In the genomic region with DNA sequence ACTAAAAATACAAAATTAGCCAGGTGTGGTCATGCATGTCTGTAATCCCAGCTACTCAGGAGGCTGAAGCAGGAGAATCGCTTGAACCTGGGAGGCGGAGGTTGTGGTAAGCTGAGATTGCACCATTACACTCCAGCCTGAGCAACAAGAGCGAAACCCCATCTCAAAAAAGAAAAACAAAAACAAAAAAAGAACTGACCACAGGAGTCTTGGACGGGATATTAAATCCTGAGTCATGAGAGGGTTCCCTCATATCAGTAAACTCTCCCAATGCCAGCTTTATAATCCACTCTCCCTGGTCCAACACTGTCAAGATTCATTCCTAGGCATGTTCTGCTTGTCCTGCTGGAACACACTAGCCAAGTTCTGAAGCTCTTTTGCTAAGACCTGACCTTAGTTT, we compare ENCODE assay signal across 26 cellular contexts.
DNase-seq lines count a peak whose midpoint lies in the region; ATAC-seq and TF ChIP-seq lines count a peak whose summit lies in the region.
"Had no signal": no experiment of that assay in that cellular context is flagged by ENCODE, and none has a peak within 500 bp of the region (broad histone marks: within the 10 kb centered on the region; RNA-seq: fewer than 3 reads in every experiment).

No MANE protein-coding gene starts in this region.

- H3K4me1 ChIP-seq in osteoblast (ENCODE audit: insufficient read depth, low read length): peaks cover 11% of the 10 kb centered on the region
- H3K4me1 ChIP-seq: foreskin keratinocyte, suprapubic skin had no signal

- DNase-seq in Daoy (ENCODE audit: low read depth): peak; percentile 53
- peak; percentile 44 for DNase-seq in MG63
- peak; percentile 82 to 86 for DNase-seq in cardiac fibroblast (ENCODE audit: low read depth in 2 of 2)
- peak; percentile 81 for DNase-seq in osteoblast (ENCODE audit: insufficient read length, low spot score, missing footprints)
- DNase-seq in SHP77 treated with DMSO at 0.1 percent for 48 hours (lab: John Stamatoyannopoulos, UW): no peak
- no peak for DNase-seq in left cardiac atrium
- DNase-seq in HUDEP-2 (lab: John Stamatoyannopoulos, UW; ENCODE audit: unreplicated experiment in 76 of 76): no peak
- DNase-seq: activated CD4-positive, alpha-beta T cell treated with anti-CD3 and anti-CD28 coated beads, Interleukin-2, amount 10 ng/mL, durations not matched to agents 7 days and 5 days; activated CD8-positive, alpha-beta memory T cell treated with anti-CD3 and anti-CD28 coated beads, Interleukin-2, amount 50 U/mL, for 4 hours; activated naive CD8-positive, alpha-beta T cell treated with anti-CD3 and anti-CD28 coated beads for 36 hours; CD8-positive, alpha-beta memory T cell; foreskin keratinocyte; MM.1S; NCI-H1436; NCI-H2171; NCI-H526 treated with DMSO at 0.1 percent for 48 hours; RPMI8226; stimulated activated CD4-positive, alpha-beta T cell treated with anti-CD3 and anti-CD28 coated beads, Interleukin-1b, Interleukin-23, amount 100 ng/mL, for 48 hours; T-helper 17 cell had no signal

- H3K27me3 ChIP-seq in MG63: no peaks in the 10 kb centered on the region
- H3K27me3 ChIP-seq in osteoblast (ENCODE audit: insufficient read depth, low read length): peaks cover 6% of the 10 kb centered on the region
- H3K27me3 ChIP-seq: cardiac muscle cell, hepatocyte, suprapubic skin had no signal

- no peak overlapping the region for H2AFZ ChIP-seq in osteoblast (ENCODE audit: low read length)
- H2AFZ ChIP-seq: hepatocyte had no signal

- ATAC-seq in left cardiac atrium (no peak), GM21737 (IDR thresholded peaks at IDR 0.05; ENCODE audit: unreplicated experiment) (no peak)
- ATAC-seq: foreskin keratinocyte, T-helper 17 cell had no signal

- H3K4me3 ChIP-seq in MG63: no peak overlapping the region
- no peak overlapping the region for H3K4me3 ChIP-seq in cardiac fibroblast (replicated peaks in 1 of 2; ENCODE audit: low read depth in 2 of 2, low read length in 2 of 2)
- H3K4me3 ChIP-seq in osteoblast (ENCODE audit: insufficient read depth, low read length): no peak overlapping the region
- H3K4me3 ChIP-seq: cardiac muscle cell, GM23338, hepatocyte, SK-N-MC, suprapubic skin had no signal

- intact Hi-C loops in left cardiac atrium (cut with DNase I): no loop called here

- H3K36me3 ChIP-seq in MG63: no peaks in the 10 kb centered on the region
- H3K36me3 ChIP-seq in osteoblast (ENCODE audit: insufficient read depth, low read length): no peaks in the 10 kb centered on the region
- H3K36me3 ChIP-seq: cardiac muscle cell, suprapubic skin had no signal

- TF ChIP-seq CTCF in cardiac fibroblast (IDR thresholded peaks at IDR 0.05; ENCODE audit: low read depth, low read length) (no peak), osteoblast (IDR thresholded peaks at IDR 0.05; ENCODE audit: extremely low read depth, low read depth, low read length) (no peak)

- H4K20me1 ChIP-seq in osteoblast (ENCODE audit: insufficient read depth, low read length): no peaks in the 10 kb centered on the region

- H3K79me2 ChIP-seq in osteoblast (ENCODE audit: insufficient read depth, low read length): no peaks in the 10 kb centered on the region
- H3K79me2 ChIP-seq: hepatocyte had no signal

- H3K27ac ChIP-seq in osteoblast (ENCODE audit: low read depth, low read length): no peak overlapping the region
- H3K27ac ChIP-seq: cardiac muscle cell, foreskin keratinocyte, hepatocyte, SK-N-MC, suprapubic skin, VCaP had no signal

- H3K9me3 ChIP-seq in MG63: no peaks in the 10 kb centered on the region
- H3K9me3 ChIP-seq in osteoblast (ENCODE audit: low read depth, low read length): no peaks in the 10 kb centered on the region
- H3K9me3 ChIP-seq: suprapubic skin had no signal

- H3K4me2 ChIP-seq in osteoblast (ENCODE audit: insufficient read depth, low read length): no peak overlapping the region
- H3K4me2 ChIP-seq: GM23338, hepatocyte had no signal

Comparison
In these comparisons a context has a peak if more than half of its experiments do, and no peak if none do; other contexts are left out.
1. DNase-seq: peak in Daoy (single experiment), MG63 (single experiment), cardiac fibroblast (2 of 2) and osteoblast (single experiment); none in SHP77 treated with DMSO at 0.1 percent for 48 hours (single experiment), left cardiac atrium (single experiment) and HUDEP-2 (0 of 76).